In genomic region chr5:160263326-160263850, GRCh38 we compare ENCODE assay signal across 29 cellular contexts. TPM values are rescaled to one million over a fixed set of nuclear protein-coding genes. Genes with fewer than 3 reads are reported as not detected.
DNase-seq lines count a peak whose midpoint lies in the region; ATAC-seq and TF ChIP-seq lines count a peak whose summit lies in the region.
"Had no signal": no experiment of that assay in that cellular context is flagged by ENCODE, and none has a peak within 500 bp of the region (broad histone marks: within the 10 kb centered on the region; RNA-seq: fewer than 3 reads in every experiment).

No MANE protein-coding gene starts in this region.

- H3K4me1 ChIP-seq in cardiac muscle cell (ENCODE audit: low read depth) (peaks cover 43% of the 10 kb centered on the region), heart right ventricle (peaks cover 8 to 42% (median 36%) of the 10 kb centered on the region in 9 donors), thyroid gland (peaks cover 54 to 70% of the 10 kb centered on the region in 2 donors)

- H3K27ac ChIP-seq in cardiac muscle cell (peak overlapping the region; percentile 89), heart right ventricle (no peak overlapping the region), thyroid gland (peak overlapping the region; percentile 48 to 79 (median 64))
- H3K27ac ChIP-seq: gastroesophageal sphincter, neutrophil, thoracic aorta, vagina, WERI-Rb-1 had no signal

- TF ChIP-seq POLR2A in thyroid gland (IDR thresholded peaks at IDR 0.05), result no peak

- no peaks in the 10 kb centered on the region for H3K27me3 ChIP-seq in cardiac muscle cell
- H3K27me3 ChIP-seq in heart right ventricle, result no peaks in the 10 kb centered on the region
- no peaks in the 10 kb centered on the region for H3K27me3 ChIP-seq in thyroid gland
- H3K27me3 ChIP-seq: gastroesophageal sphincter, vagina had no signal

- H3K4me3 ChIP-seq in cardiac muscle cell (no peak overlapping the region), heart right ventricle (no peak overlapping the region), thyroid gland (replicated peaks in 1 of 3) (no peak overlapping the region)
- H3K4me3 ChIP-seq: gastroesophageal sphincter, thoracic aorta, vagina had no signal

- peaks cover 2% of the 10 kb centered on the region for H3K36me3 ChIP-seq in cardiac muscle cell
- H3K36me3 ChIP-seq in heart right ventricle, result peaks cover 0 to 14% (median 0%) of the 10 kb centered on the region in 9 donors
- no peaks in the 10 kb centered on the region for H3K36me3 ChIP-seq in thyroid gland
- H3K36me3 ChIP-seq: thoracic aorta, vagina had no signal

- 66 to 71% methylated on average over 4 of the region's 4 CpGs for WGBS in heart right ventricle, 2 donors
- WGBS in thyroid gland, 2 donors, result 52 to 58% methylated on average over 4 of the region's 4 CpGs

- TF ChIP-seq CTCF in cardiac muscle cell (IDR thresholded peaks at IDR 0.05; ENCODE audit: low read depth, low read length) (no peak), heart right ventricle (IDR thresholded peaks at IDR 0.05) (no peak), thyroid gland (IDR thresholded peaks at IDR 0.05) (no peak), omental fat pad (IDR thresholded peaks at IDR 0.05) (no peak)

- no peaks in the 10 kb centered on the region for H3K9me3 ChIP-seq in cardiac muscle cell (ENCODE audit: low read depth)
- no peaks in the 10 kb centered on the region for H3K9me3 ChIP-seq in heart right ventricle
- no peaks in the 10 kb centered on the region for H3K9me3 ChIP-seq in thyroid gland
- H3K9me3 ChIP-seq: gastroesophageal sphincter, neutrophil, thoracic aorta, vagina had no signal

- intact Hi-C loops in heart right ventricle (cut with DNase I), result loop anchor here in 2 of 10 donors (10.0 kb wide), 2 partner anchors 51 to 81 kb away; partner anchors contain the start of gene CCNJL (in 2 of the 2)
- intact Hi-C loops in thyroid gland (cut with DNase I), result no loop called here

- ATAC-seq in heart right ventricle (no peak), omental fat pad (ENCODE audit: low FRiP score) (no peak)
- ATAC-seq: gastroesophageal sphincter; Panc1; stimulated activated naive CD8-positive, alpha-beta T cell treated with anti-CD3 and anti-CD28 coated beads, Interleukin-15, amount 100 ng/mL, for 72 hours had no signal

- DNase-seq in cardiac muscle cell (ENCODE audit: low read depth in 1 of 2, low spot score in 1 of 2) (no peak), heart right ventricle (no peak), SK-N-DZ (ENCODE audit: low spot score) (peak; percentile 66), left kidney (ENCODE audit: low read depth, low spot score) (peak; percentile 71), thyroid gland (no peak), GDM1 (lab: John Stamatoyannopoulos, UW) (no peak), COLO668 (lab: John Stamatoyannopoulos, UW; ENCODE audit: unreplicated experiment) (no peak), omental fat pad (ENCODE audit: low spot score) (no peak)
- DNase-seq: activated CD4-positive, alpha-beta T cell treated with anti-CD3 and anti-CD28 coated beads for 48 hours; amygdala; CD4-positive, alpha-beta T cell; hypothalamus; NCI-H2029; NCI-H526 treated with DMSO at 0.1 percent for 48 hours; stimulated activated CD4-positive, alpha-beta T cell treated with anti-CD3 and anti-CD28 coated beads, Interleukin-12 subunit alpha, Interleukin-12 subunit beta, amount 100 ng/mL, for 4 hours; stimulated activated CD4-positive, alpha-beta T cell treated with anti-CD3 and anti-CD28 coated beads, Interleukin-2, amount 100 ng/mL, for 48 hours; stimulated activated naive CD8-positive, alpha-beta T cell treated with anti-CD3 and anti-CD28 coated beads, Interleukin-15, amount 100 ng/mL, for 72 hours; T-helper 9 cell had no signal

RNA-seq across cellular contexts. Expression of gene FABP6, which starts 34.1 kb away (rescaled TPM):
- total RNA-seq in cardiac muscle cell (not detected in 2 replicates), heart right ventricle (1 to 10 TPM in 9 of 10 donors, under 1 TPM in 1; 0.88 to 5.2 (median 1.4) TPM), thyroid gland (not detected), omental fat pad (not detected)
- polyA plus RNA-seq in cardiac muscle cell (0.34 TPM in 1 of 2 replicates, not detected in the other), heart right ventricle (1 to 10 TPM in 1 of 2 donors, under 1 TPM in 1; 0.13 to 5.9 TPM)
- polyA plus RNA-seq in SK-N-DZ (2014; cell fraction: cytosol; rRNA removed), result 30.8 and 33.4 TPM in 2 replicates
- polyA plus RNA-seq in SK-N-DZ (2014; cell fraction: nucleus; rRNA removed), result 18.4 and 28.8 TPM in 2 replicates
- total RNA-seq: CD4-positive, alpha-beta T cell; fibroblast of lung; gastroesophageal sphincter; lung microvascular endothelial cell; MCF 10A; posterior vena cava; sciatic nerve; thoracic aorta had no signal
- polyA plus RNA-seq: fibroblast of lung had no signal

RNA-seq across cellular contexts. Expression of gene CCNJL, which starts 49.0 kb away (rescaled TPM):
- total RNA-seq in cardiac muscle cell (14.2 and 16.1 TPM in 2 replicates), heart right ventricle (10 to 100 TPM in 3 of 10 donors, 1 to 10 TPM in 7; 4.5 to 20.8 (median 7.0) TPM), thyroid gland (10 to 100 TPM in 2 of 4 donors, 1 to 10 TPM in 2; 6.3 to 11.8 (median 10.0) TPM), omental fat pad (1 to 10 TPM in 1 of 4 donors, under 1 TPM in 3; 0.24 to 5.4 (median 0.45) TPM)
- polyA plus RNA-seq in cardiac muscle cell (12.1 and 14.1 TPM in 2 replicates), heart right ventricle (1 to 10 TPM; 2.9 to 5.1 TPM)
- 3.8 and 3.9 TPM in 2 replicates for polyA plus RNA-seq in SK-N-DZ (2014; cell fraction: cytosol; rRNA removed)
- 1.5 and 3.0 TPM in 2 replicates for polyA plus RNA-seq in SK-N-DZ (2014; cell fraction: nucleus; rRNA removed)
- total RNA-seq: CD4-positive, alpha-beta T cell; fibroblast of lung had no signal

Comparison
In these comparisons a context has a peak if more than half of its experiments do, and no peak if none do; other contexts are left out.
1. H3K27ac ChIP-seq: peak in cardiac muscle cell (single experiment) and thyroid gland (3 of 3); none in heart right ventricle (0 of 10).
2. DNase-seq: peak in SK-N-DZ (single experiment) and left kidney (single experiment); none in cardiac muscle cell (0 of 2), heart right ventricle (0 of 2), thyroid gland (0 of 2), GDM1 (single experiment), COLO668 (single experiment) and omental fat pad (single experiment).